In the genomic region with DNA sequence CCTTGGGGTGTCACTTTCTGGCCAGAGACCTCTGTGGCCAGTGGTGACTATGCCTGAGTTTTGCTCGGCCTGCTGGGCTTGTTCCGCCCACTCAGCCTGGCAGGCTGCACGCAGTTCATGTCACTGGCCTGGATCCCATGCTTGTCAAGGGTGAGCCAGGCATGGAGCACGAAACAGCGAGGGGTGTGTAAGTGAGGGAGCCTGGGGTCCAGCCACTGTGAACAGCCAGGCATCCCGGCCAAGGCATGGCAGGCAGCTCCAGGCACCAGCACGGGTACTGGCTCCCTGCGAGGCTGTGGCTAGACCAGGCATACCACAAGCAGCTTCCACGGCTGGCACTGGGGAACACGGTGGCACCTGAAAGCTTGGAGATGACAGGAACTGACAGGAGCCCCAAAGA, we compare ENCODE assay signal across 12 cellular contexts.
"Had no signal": no experiment of that assay in that cellular context is flagged by ENCODE, and none has a peak within 500 bp of the region (broad histone marks: within the 10 kb centered on the region; RNA-seq: fewer than 3 reads in every experiment).

No MANE protein-coding gene starts in this region.

- H3K9me3 ChIP-seq: colonic mucosa, esophagus muscularis mucosa had no signal

- H3K4me1 ChIP-seq: colonic mucosa, esophagus muscularis mucosa had no signal

- H3K27ac ChIP-seq: colonic mucosa, esophagus muscularis mucosa, VCaP had no signal

- DNase-seq: activated CD4-positive, alpha-beta T cell treated with anti-CD3 and anti-CD28 coated beads for 1 hour; activated CD4-positive, alpha-beta T cell treated with anti-CD3 and anti-CD28 coated beads, Interleukin-2, amount 50 U/mL, for 48 hours; activated naive CD4-positive, alpha-beta T cell treated with anti-CD3 and anti-CD28 coated beads, Interleukin-2, amount 50 U/mL, for 16 hours; colonic mucosa; effector CD4-positive, alpha-beta T cell; stimulated activated CD4-positive, alpha-beta T cell treated with anti-CD3 and anti-CD28 coated beads, Interleukin-15, amount 100 ng/mL, for 24 hours; stimulated activated CD4-positive, alpha-beta T cell treated with anti-CD3 and anti-CD28 coated beads, Interleukin-4, amount 100 ng/mL, for 24 hours; stimulated activated CD8-positive, alpha-beta memory T cell treated with anti-CD3 and anti-CD28 coated beads, Interleukin-4, amount 100 ng/mL, for 48 hours had no signal

- H3K27me3 ChIP-seq: colonic mucosa, esophagus muscularis mucosa had no signal

- H3K4me3 ChIP-seq: colonic mucosa, esophagus muscularis mucosa, lung had no signal

- H3K36me3 ChIP-seq: colonic mucosa, esophagus muscularis mucosa had no signal

- ATAC-seq: activated T-helper 17 cell treated with anti-CD3 and anti-CD28 coated beads, Interleukin-2, amount 50 U/mL, for 72 hours had no signal
